ENCODE assay signal across 12 cellular contexts in the genomic region with DNA sequence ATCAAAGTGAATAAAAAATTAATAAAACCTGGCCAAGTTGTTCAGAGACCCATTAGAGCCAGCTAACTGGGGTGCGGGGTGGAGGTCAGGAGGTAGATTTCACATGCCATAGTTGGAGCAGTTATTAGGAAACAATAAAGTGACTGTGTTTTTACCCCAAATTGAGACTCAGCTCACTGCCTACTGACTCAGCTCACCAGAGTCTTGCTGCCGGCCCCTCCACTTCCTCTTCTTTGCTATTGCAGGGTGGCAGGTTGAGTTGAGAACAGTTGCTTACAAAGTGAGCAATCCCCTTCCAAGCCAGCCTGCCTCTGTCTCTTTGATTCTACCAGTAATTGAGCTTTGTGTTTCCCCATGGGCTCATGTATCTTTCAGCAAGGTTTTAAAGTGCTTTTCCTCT. TPM values are rescaled to one million over a fixed set of nuclear protein-coding genes. Genes with fewer than 3 reads are reported as not detected.
DNase-seq lines count a peak whose midpoint lies in the region; ATAC-seq and TF ChIP-seq lines count a peak whose summit lies in the region.
"Had no signal": no experiment of that assay in that cellular context is flagged by ENCODE, and none has a peak within 500 bp of the region (broad histone marks: within the 10 kb centered on the region; RNA-seq: fewer than 3 reads in every experiment).

No MANE protein-coding gene starts in this region.

- ATAC-seq in mucosa of descending colon (peak; percentile 38), SK-N-SH treated with all-trans-retinoic acid at 6 μM for 48 hours (no peak)
- ATAC-seq: activated naive CD8-positive, alpha-beta T cell treated with anti-CD3 and anti-CD28 coated beads, Interleukin-2, amount 50 U/mL, for 24 hours had no signal

- H3K36me3 ChIP-seq in Loucy (ENCODE audit: insufficient read depth, low read length) (no peaks in the 10 kb centered on the region), mucosa of descending colon (ENCODE audit: low read depth) (no peaks in the 10 kb centered on the region), ovary (no peaks in the 10 kb centered on the region)
- H3K36me3 ChIP-seq: SJSA1, vagina had no signal

- H3K27me3 Mint-ChIP-seq in activated CD4-positive, alpha-beta memory T cell treated with anti-CD3 and anti-CD28 coated beads, Interleukin-2, amount 10 ng/mL, durations not matched to agents 7 days and 5 days = no peaks in the 10 kb centered on the region

- peaks cover 4% of the 10 kb centered on the region for H3K36me3 Mint-ChIP-seq in activated CD4-positive, alpha-beta memory T cell treated with anti-CD3 and anti-CD28 coated beads, Interleukin-2, amount 10 ng/mL, durations not matched to agents 7 days and 5 days (ENCODE audit: low read depth)

- TF ChIP-seq CTCF in Loucy (conservative IDR thresholded peaks at IDR 0.05; ENCODE audit: low read length) (no peak), mucosa of descending colon (IDR thresholded peaks at IDR 0.05) (no peak), ovary (IDR thresholded peaks at IDR 0.05) (no peak)

- H3K4me3 Mint-ChIP-seq in activated CD4-positive, alpha-beta memory T cell treated with anti-CD3 and anti-CD28 coated beads, Interleukin-2, amount 10 ng/mL, durations not matched to agents 7 days and 5 days = no peak overlapping the region
- H3K4me3 Mint-ChIP-seq: activated naive CD8-positive, alpha-beta T cell treated with anti-CD3 and anti-CD28 coated beads, Interleukin-2, amount 50 U/mL, for 24 hours had no signal

- peak overlapping the region; percentile 17 for H3K4me3 ChIP-seq in Loucy (ENCODE audit: low read length, poor library complexity, severe bottlenecking)
- H3K4me3 ChIP-seq in mucosa of descending colon = no peak overlapping the region
- H3K4me3 ChIP-seq in ovary = no peak overlapping the region
- H3K4me3 ChIP-seq: SJSA1, vagina had no signal

- H3K4me2 ChIP-seq in Loucy (ENCODE audit: low read depth, low read length, poor library complexity, severe bottlenecking) = peak overlapping the region; percentile 53

- CTCF ChIA-PET in activated CD4-positive, alpha-beta memory T cell treated with anti-CD3 and anti-CD28 coated beads, Interleukin-2, amount 10 ng/mL, durations not matched to agents 7 days and 5 days (lab: Charles Lee) = interaction anchor here (1.0 to 4.8 kb wide), 3 partner anchors 11 to 122 kb away, joined by 3 to 14 read pairs (median 3); no protein-coding TSS in a partner anchor

- POLR2A ChIA-PET in activated CD4-positive, alpha-beta memory T cell treated with anti-CD3 and anti-CD28 coated beads, Interleukin-2, amount 10 ng/mL, durations not matched to agents 7 days and 5 days (lab: Charles Lee) = interaction anchor here (1.4 to 1.6 kb wide), 3 partner anchors 12 to 34 kb away, joined by 3 to 9 read pairs (median 5); no protein-coding TSS in a partner anchor

- H3K4me1 Mint-ChIP-seq in activated CD4-positive, alpha-beta memory T cell treated with anti-CD3 and anti-CD28 coated beads, Interleukin-2, amount 10 ng/mL, durations not matched to agents 7 days and 5 days = peaks cover 19% of the 10 kb centered on the region

- H3K27ac ChIP-seq in ovary = no peak overlapping the region
- H3K27ac ChIP-seq: SJSA1, vagina had no signal

- peaks cover 4% of the 10 kb centered on the region for H3K9me3 Mint-ChIP-seq in activated CD4-positive, alpha-beta memory T cell treated with anti-CD3 and anti-CD28 coated beads, Interleukin-2, amount 10 ng/mL, durations not matched to agents 7 days and 5 days
- H3K9me3 Mint-ChIP-seq: activated naive CD8-positive, alpha-beta T cell treated with anti-CD3 and anti-CD28 coated beads, Interleukin-2, amount 50 U/mL, for 24 hours had no signal

- no peaks in the 10 kb centered on the region for H4K20me1 ChIP-seq in Loucy (ENCODE audit: insufficient read depth, low read length, poor library complexity, severe bottlenecking)

- no peak for TF ChIP-seq EP300 in ovary (IDR thresholded peaks at IDR 0.05)

- peak; percentile 9 for DNase-seq in EL
- no peak for DNase-seq in activated CD4-positive, alpha-beta memory T cell treated with anti-CD3 and anti-CD28 coated beads, Interleukin-2, amount 10 ng/mL, durations not matched to agents 7 days and 5 days
- DNase-seq in mucosa of descending colon = no peak
- DNase-seq in NCI-H524 treated with DMSO at 0.1 percent for 48 hours (lab: John Stamatoyannopoulos, UW) = no peak
- no peak for DNase-seq in ovary
- DNase-seq in DMS79 (lab: John Stamatoyannopoulos, UW) = no peak
- DNase-seq: activated naive CD8-positive, alpha-beta T cell treated with anti-CD3 and anti-CD28 coated beads, Interleukin-2, amount 50 U/mL, for 24 hours; mesenchymal stem cell had no signal

- H2AFZ ChIP-seq in Loucy (ENCODE audit: low read length) = peak overlapping the region; percentile 91

- intact Hi-C loops in mucosa of descending colon (cut with DNase I, micrococcal nuclease) (no loop called here), ovary (cut with DNase I) (no loop called here)

- 78 to 92% (median 89%) methylated on average over 2 of the region's 2 CpGs for WGBS in ovary, 3 donors

- H3K79me2 ChIP-seq in Loucy (ENCODE audit: insufficient read depth, low read length) = no peaks in the 10 kb centered on the region

- no peaks in the 10 kb centered on the region for H3K9me2 ChIP-seq in Loucy (replicated peaks; ENCODE audit: low read depth, low read length)

- no peak for TF ChIP-seq POLR2A in ovary (IDR thresholded peaks at IDR 0.05)

- H3K9me3 ChIP-seq in Loucy (ENCODE audit: insufficient read depth, low read depth, low read length) (no peaks in the 10 kb centered on the region), mucosa of descending colon (no peaks in the 10 kb centered on the region), ovary (no peaks in the 10 kb centered on the region)
- H3K9me3 ChIP-seq: SJSA1, vagina had no signal

- H3K27me3 ChIP-seq in Loucy (ENCODE audit: insufficient read depth, low read length, poor library complexity, severe bottlenecking) (no peaks in the 10 kb centered on the region), ovary (no peaks in the 10 kb centered on the region)
- H3K27me3 ChIP-seq: SJSA1, vagina had no signal

- no peaks in the 10 kb centered on the region for H3F3A ChIP-seq in Loucy (ENCODE audit: low read depth)

- H3K27ac Mint-ChIP-seq in activated CD4-positive, alpha-beta memory T cell treated with anti-CD3 and anti-CD28 coated beads, Interleukin-2, amount 10 ng/mL, durations not matched to agents 7 days and 5 days = peak overlapping the region; percentile 41
- H3K27ac Mint-ChIP-seq: activated naive CD8-positive, alpha-beta T cell treated with anti-CD3 and anti-CD28 coated beads, Interleukin-2, amount 50 U/mL, for 24 hours had no signal

- peaks cover 13% of the 10 kb centered on the region for H3K4me1 ChIP-seq in Loucy (ENCODE audit: insufficient read depth, low read length, poor library complexity, severe bottlenecking)
- no peaks in the 10 kb centered on the region for H3K4me1 ChIP-seq in mucosa of descending colon (ENCODE audit: low read depth)
- H3K4me1 ChIP-seq in ovary (ENCODE audit: insufficient read depth) = no peaks in the 10 kb centered on the region
- H3K4me1 ChIP-seq: SJSA1, vagina had no signal

- H3K9ac ChIP-seq in Loucy (ENCODE audit: low read depth, low read length, poor library complexity, severe bottlenecking) = peak overlapping the region; percentile 51

TF ChIP-seq in SK-N-SH treated with all-trans-retinoic acid at 6 μM for 48 hours, 23 proteins besides CTCF, POLR2A, EP300 and RAD21:
- no peak for TF ChIP-seq TCF4 (CRISPR knock-in tag; IDR thresholded peaks at IDR 0.05; ENCODE audit: borderline replicate concordance)
TF ChIP-seq in SK-N-SH treated with all-trans-retinoic acid at 6 μM for 48 hours: peak in this region for 0.

RNA-seq across cellular contexts. Expression of gene ST8SIA1, which starts 12.9 kb away (rescaled TPM):
- total RNA-seq in activated CD4-positive, alpha-beta memory T cell treated with anti-CD3 and anti-CD28 coated beads, Interleukin-2, amount 10 ng/mL, durations not matched to agents 7 days and 5 days = 1 to 10 TPM; 2.6 to 3.1 TPM
- 10 to 100 TPM in 1 of 3 donors, 1 to 10 TPM in 2; 3.2 to 23.8 (median 3.2) TPM for total RNA-seq in mucosa of descending colon
- total RNA-seq in ovary = 1 to 10 TPM in 6 of 7 donors, under 1 TPM in 1; 0.69 to 4.8 (median 4.1) TPM
- polyA plus RNA-seq in ovary = 10 to 100 TPM in 1 of 2 donors, 1 to 10 TPM in 1; 2.0 to 18.1 TPM
- total RNA-seq: SJSA1 had no signal
